8 cellular contexts compared by ENCODE assay signal in the genomic region with DNA sequence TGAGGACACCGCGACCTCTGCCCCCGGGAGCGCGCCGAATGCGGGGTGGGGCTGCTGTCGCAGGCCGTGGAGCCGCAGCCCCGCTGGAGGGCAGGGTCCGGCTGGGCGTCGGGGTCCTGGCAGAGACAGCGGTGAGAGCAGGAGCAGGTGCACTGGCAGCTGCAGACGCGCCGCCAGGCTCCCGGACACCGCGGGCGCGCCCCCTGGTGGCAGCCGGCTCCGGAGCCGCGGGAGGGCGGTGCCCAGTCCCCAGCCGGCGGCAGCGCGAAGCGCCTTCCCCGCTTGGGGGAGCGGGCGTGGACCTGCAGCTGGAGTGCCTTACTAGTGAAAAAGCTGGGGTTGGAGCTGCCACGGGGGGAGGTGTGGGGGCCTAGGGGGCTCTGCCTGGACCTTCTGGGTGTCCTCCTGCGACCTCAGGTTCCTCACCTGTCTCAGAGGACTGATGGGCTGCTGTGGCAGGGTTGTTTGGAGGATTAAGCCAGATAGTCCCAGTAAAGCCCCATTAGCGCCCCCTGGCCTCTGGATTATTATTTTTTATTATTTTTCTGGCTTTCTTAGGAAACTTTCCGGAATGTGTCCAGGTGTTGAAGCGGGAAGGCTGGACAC.
DNase-seq lines count a peak whose midpoint lies in the region; ATAC-seq and TF ChIP-seq lines count a peak whose summit lies in the region.
"Not testable (repeated sequence)": the region's sequence is repeated elsewhere in the genome, so short reads cannot be mapped to it uniquely, and the experiment has no call there.

No MANE protein-coding gene starts in this region.

- not testable (repeated sequence) for H3K27ac ChIP-seq in left lung

- H3K36me3 ChIP-seq in left lung: not testable (repeated sequence)

- H3K27ac Mint-ChIP-seq in activated CD4-positive, alpha-beta memory T cell treated with anti-CD3 and anti-CD28 coated beads, Interleukin-2, amount 10 ng/mL, durations not matched to agents 7 days and 5 days: not testable (repeated sequence)

- H3K36me3 Mint-ChIP-seq in activated CD4-positive, alpha-beta memory T cell treated with anti-CD3 and anti-CD28 coated beads, Interleukin-2, amount 10 ng/mL, durations not matched to agents 7 days and 5 days (ENCODE audit: low read depth): not testable (repeated sequence)

- H3K27me3 Mint-ChIP-seq in activated CD4-positive, alpha-beta memory T cell treated with anti-CD3 and anti-CD28 coated beads, Interleukin-2, amount 10 ng/mL, durations not matched to agents 7 days and 5 days: not testable (repeated sequence)

- H3K9me3 ChIP-seq in left lung: not testable (repeated sequence)

- DNase-seq in AG09319 (ENCODE audit: extremely low read depth, low read depth): not testable (repeated sequence)
- DNase-seq in NCI-H345 (lab: John Stamatoyannopoulos, UW) (peak; percentile 65), dermis blood vessel endothelial cell (peak; percentile 67), left lung (peak; percentile 59 to 91)
- peak; percentile 79 for DNase-seq in activated CD4-positive, alpha-beta memory T cell treated with anti-CD3 and anti-CD28 coated beads, Interleukin-2, amount 10 ng/mL, durations not matched to agents 7 days and 5 days
- peak; percentile 70 for DNase-seq in stimulated activated CD4-positive, alpha-beta T cell treated with anti-CD3 and anti-CD28 coated beads, Interleukin-2, amount 100 ng/mL, for 4 hours (ENCODE audit: low read depth)

- peak; percentile 93 for ATAC-seq in GM19023 (IDR thresholded peaks at IDR 0.05; ENCODE audit: unreplicated experiment)
- peak; percentile 86 for ATAC-seq in HG03097 (IDR thresholded peaks at IDR 0.05; ENCODE audit: low FRiP score, unreplicated experiment)
- peak; percentile 97 for ATAC-seq in left lung

- peak overlapping the region; percentile 27 to 30 for H3K4me3 ChIP-seq in left lung

- H3K9me3 Mint-ChIP-seq in activated CD4-positive, alpha-beta memory T cell treated with anti-CD3 and anti-CD28 coated beads, Interleukin-2, amount 10 ng/mL, durations not matched to agents 7 days and 5 days: not testable (repeated sequence)

- peaks cover 0 to 25% of the 10 kb centered on the region in 2 donors for H3K27me3 ChIP-seq in left lung

- CTCF ChIA-PET in activated CD4-positive, alpha-beta memory T cell treated with anti-CD3 and anti-CD28 coated beads, Interleukin-2, amount 10 ng/mL, durations not matched to agents 7 days and 5 days (lab: Charles Lee): interaction anchor here (1.0 to 2.4 kb wide), 5 partner anchors 119 to 389 kb away, joined by 3 to 25 read pairs (median 7); no protein-coding TSS in a partner anchor

- H3K4me1 Mint-ChIP-seq in activated CD4-positive, alpha-beta memory T cell treated with anti-CD3 and anti-CD28 coated beads, Interleukin-2, amount 10 ng/mL, durations not matched to agents 7 days and 5 days: not testable (repeated sequence)

- intact Hi-C loops in left lung (cut with DNase I): not testable (repeated sequence)

- POLR2A ChIA-PET in activated CD4-positive, alpha-beta memory T cell treated with anti-CD3 and anti-CD28 coated beads, Interleukin-2, amount 10 ng/mL, durations not matched to agents 7 days and 5 days (lab: Charles Lee): not testable (repeated sequence)

- peak overlapping the region; percentile 27 for H3K4me3 Mint-ChIP-seq in activated CD4-positive, alpha-beta memory T cell treated with anti-CD3 and anti-CD28 coated beads, Interleukin-2, amount 10 ng/mL, durations not matched to agents 7 days and 5 days

- H3K4me1 ChIP-seq in left lung: not testable (repeated sequence)

- peak; percentile 20; the same call in 1 of the 2 replicates for TF ChIP-seq CTCF in AG09319 (IDR thresholded peaks at IDR 0.05; ENCODE audit: low read depth, low read length)
- peak; percentile 73 to 78 for TF ChIP-seq CTCF in left lung (IDR thresholded peaks at IDR 0.05)
